ENCODE assay signal across 27 cellular contexts in genomic region chr4:156685308-156685707, GRCh38.
DNase-seq lines count a peak whose midpoint lies in the region; ATAC-seq and TF ChIP-seq lines count a peak whose summit lies in the region.
"Had no signal": no experiment of that assay in that cellular context is flagged by ENCODE, and none has a peak within 500 bp of the region (broad histone marks: within the 10 kb centered on the region; RNA-seq: fewer than 3 reads in every experiment).

No MANE protein-coding gene starts in this region.

- H3K27ac ChIP-seq in stomach (no peak overlapping the region), thyroid gland (no peak overlapping the region), colonic mucosa (no peak overlapping the region)
- H3K27ac ChIP-seq: dorsolateral prefrontal cortex, HL-60, lower lobe of right lung had no signal

- TF ChIP-seq EP300 in stomach (IDR thresholded peaks at IDR 0.05) = no peak

- TF ChIP-seq CTCF in stomach (IDR thresholded peaks at IDR 0.05) = no peak
- TF ChIP-seq CTCF in thyroid gland (IDR thresholded peaks at IDR 0.05) = no peak
- TF ChIP-seq CTCF in colonic mucosa (IDR thresholded peaks at IDR 0.05) = no peak

- intact Hi-C loops in stomach (cut with DNase I; ENCODE audit: low total_unique reads) (no loop called here), thyroid gland (cut with DNase I) (no loop called here), colonic mucosa (cut with DNase I) (no loop called here)

- TF ChIP-seq POLR2A in stomach (IDR thresholded peaks at IDR 0.05) (no peak), thyroid gland (IDR thresholded peaks at IDR 0.05) (no peak)

- DNase-seq in A172 (ENCODE audit: low spot score) (peak; percentile 13), LHCN-M2 (ENCODE audit: low read depth) (peak; percentile 21), amniotic epithelial cell (ENCODE audit: low read depth) (peak; percentile 16), kidney tubule cell (ENCODE audit: low spot score) (peak; percentile 54), stomach (no peak), thyroid gland (no peak), colonic mucosa (no peak)
- DNase-seq: 8988T; activated CD4-positive, alpha-beta T cell treated with anti-CD3 and anti-CD28 coated beads for 4 hours; activated naive CD4-positive, alpha-beta T cell treated with anti-CD3 and anti-CD28 coated beads for 36 hours; activated T-cell treated with anti-CD3 and anti-CD28 coated beads, Interleukin-2, amount 50 U/mL, for 48 hours; amygdala; caudate nucleus; DND-41; dorsolateral prefrontal cortex; foreskin melanocyte; hippocampal formation; lower lobe of right lung; NCI-H1417 treated with DMSO at 0.1 percent for 48 hours; NCI-H526 treated with DMSO at 0.1 percent for 48 hours; nucleus accumbens; retina; stimulated activated CD4-positive, alpha-beta T cell treated with anti-CD3 and anti-CD28 coated beads, Interleukin-12 subunit alpha, Interleukin-12 subunit beta, amount 100 ng/mL, for 4 hours had no signal

- H3K36me3 ChIP-seq in stomach (no peaks in the 10 kb centered on the region), thyroid gland (no peaks in the 10 kb centered on the region), colonic mucosa (no peaks in the 10 kb centered on the region)
- H3K36me3 ChIP-seq: lower lobe of right lung had no signal

- H3K4me1 ChIP-seq in stomach (no peaks in the 10 kb centered on the region), thyroid gland (no peaks in the 10 kb centered on the region), colonic mucosa (no peaks in the 10 kb centered on the region)
- H3K4me1 ChIP-seq: lower lobe of right lung had no signal

- H3K9ac ChIP-seq in colonic mucosa (ENCODE audit: low read depth in 2 of 2, low read length in 2 of 2) = no peak overlapping the region

- no peaks in the 10 kb centered on the region for H3K9me3 ChIP-seq in stomach
- H3K9me3 ChIP-seq in thyroid gland = no peaks in the 10 kb centered on the region
- H3K9me3 ChIP-seq in colonic mucosa = no peaks in the 10 kb centered on the region
- H3K9me3 ChIP-seq: lower lobe of right lung had no signal

- H3K27me3 ChIP-seq in stomach (no peaks in the 10 kb centered on the region), thyroid gland (no peaks in the 10 kb centered on the region), colonic mucosa (no peaks in the 10 kb centered on the region)
- H3K27me3 ChIP-seq: dorsolateral prefrontal cortex had no signal

- no peak for ATAC-seq in GM21515 (IDR thresholded peaks at IDR 0.05; ENCODE audit: unreplicated experiment)
- ATAC-seq: GM23338, HepG2, lower lobe of right lung had no signal

- WGBS in stomach, 5 donors = 58 to 71% (median 64%) methylated on average over 3 of the region's 3 CpGs
- WGBS in thyroid gland, 2 donors = 89 to 90% methylated on average over 3 of the region's 3 CpGs

- H3K4me3 ChIP-seq in stomach (no peak overlapping the region), thyroid gland (replicated peaks in 1 of 3) (no peak overlapping the region), colonic mucosa (no peak overlapping the region)
- H3K4me3 ChIP-seq: dorsolateral prefrontal cortex, GM23338, lower lobe of right lung had no signal

Comparison
In these comparisons a context has a peak if more than half of its experiments do, and no peak if none do; other contexts are left out.
1. DNase-seq: peak in A172 (single experiment), LHCN-M2 (single experiment), amniotic epithelial cell (single experiment) and kidney tubule cell (single experiment); none in stomach (single experiment), thyroid gland (0 of 2) and colonic mucosa (single experiment).